8 cellular contexts compared by ENCODE assay signal in genomic region chr22:24432059-24432853, GRCh38. TPM values are rescaled to one million over a fixed set of nuclear protein-coding genes. Genes with fewer than 3 reads are reported as not detected.
DNase-seq lines count a peak whose midpoint lies in the region; ATAC-seq and TF ChIP-seq lines count a peak whose summit lies in the region.

No MANE protein-coding gene starts in this region.

- peak overlapping the region; percentile 23 for H3K27ac ChIP-seq in psoas muscle

- H3K27ac Mint-ChIP-seq in T-cell (peak overlapping the region; percentile 82 to 95), nephron progenitor cell (no peak overlapping the region)

- no peaks in the 10 kb centered on the region for H3K4me1 ChIP-seq in psoas muscle

- DNase-seq in EH (ENCODE audit: low read depth): peak; percentile 53
- peak in 1 of 34 experiments; percentile 27 for DNase-seq in T-cell
- DNase-seq in fibroblast of the aortic adventitia (ENCODE audit: low read depth): peak; percentile 83
- peak in 1 of 2 donors; percentile 77 for DNase-seq in psoas muscle
- DNase-seq in NCI-H1417 (lab: John Stamatoyannopoulos, UW): no peak
- DNase-seq in HuH-7 (ENCODE audit: low spot score): no peak
- no peak for DNase-seq in nephron progenitor cell

- H3K4me3 Mint-ChIP-seq in T-cell (peak overlapping the region in 1 of 3 donors; percentile 90), nephron progenitor cell (no peak overlapping the region)

- H3K36me3 Mint-ChIP-seq in T-cell: no peaks in the 10 kb centered on the region
- no peaks in the 10 kb centered on the region for H3K36me3 Mint-ChIP-seq in nephron progenitor cell (ENCODE audit: low read depth)

- POLR2A ChIA-PET in T-cell (lab: Charles Lee): no interaction called here

- H3K27me3 ChIP-seq in psoas muscle (ENCODE audit: insufficient read depth in 3 of 3, low read length in 2 of 3): no peaks in the 10 kb centered on the region

- ATAC-seq in T-cell (replicated peaks in 1 of 4): no peak
- ATAC-seq in psoas muscle: peak in 3 of 4 donors; percentile 12 to 43 (median 21)
- no peak for ATAC-seq in HG03139 (IDR thresholded peaks at IDR 0.05; ENCODE audit: unreplicated experiment)

- H3K4me1 Mint-ChIP-seq in T-cell: peaks cover 91 to 95% (median 94%) of the 10 kb centered on the region in 3 donors
- H3K4me1 Mint-ChIP-seq in nephron progenitor cell: peaks cover 35% of the 10 kb centered on the region

- no peaks in the 10 kb centered on the region for H3K9me3 Mint-ChIP-seq in T-cell
- no peaks in the 10 kb centered on the region for H3K9me3 Mint-ChIP-seq in nephron progenitor cell

- WGBS in psoas muscle, 3 donors: 31 to 54% (median 44%) methylated on average over 17 of the region's 17 CpGs

- CTCF ChIA-PET in T-cell (lab: Charles Lee): interaction anchor here in 1 of 2 donors (0.6 kb wide), 1 partner anchor 10 kb away, joined by 3 read pairs; no protein-coding TSS in a partner anchor

- intact Hi-C loops in psoas muscle (cut with DNase I): no loop called here

- no peaks in the 10 kb centered on the region for H3K9me3 ChIP-seq in psoas muscle

- H3K4me3 ChIP-seq in fibroblast of the aortic adventitia (ENCODE audit: low read depth, low read length) (no peak overlapping the region), psoas muscle (no peak overlapping the region)

- H3K36me3 ChIP-seq in psoas muscle (ENCODE audit: insufficient read depth in 1 of 2, low read depth in 1 of 2): no peaks in the 10 kb centered on the region

- H3K27me3 Mint-ChIP-seq in T-cell: no peaks in the 10 kb centered on the region
- peaks cover 14% of the 10 kb centered on the region for H3K27me3 Mint-ChIP-seq in nephron progenitor cell (ENCODE audit: low read depth, poor library complexity)

- TF ChIP-seq CTCF in fibroblast of the aortic adventitia (IDR thresholded peaks at IDR 0.05; ENCODE audit: insufficient read depth, low read length) (no peak), psoas muscle (IDR thresholded peaks at IDR 0.05) (no peak), nephron progenitor cell (IDR thresholded peaks at IDR 0.05) (no peak)

RNA-seq across cellular contexts. Expression of gene ADORA2A, which starts 4.9 kb away (rescaled TPM):
- 10 to 100 TPM; 29.1 to 35.1 (median 30.1) TPM for total RNA-seq in T-cell
- 0.45 and 0.74 TPM in 2 replicates for total RNA-seq in fibroblast of the aortic adventitia (ENCODE audit: low replicate concordance)
- total RNA-seq in psoas muscle: 1 to 10 TPM in 3 of 4 donors, under 1 TPM in 1; 0.97 to 2.4 (median 1.6) TPM
- 1 to 10 TPM in 2 of 3 donors, under 1 TPM in 1; 0.97 to 1.7 (median 1.7) TPM for polyA plus RNA-seq in psoas muscle

Comparison
In these comparisons a context has a peak if more than half of its experiments do, and no peak if none do; other contexts are left out.
1. DNase-seq: peak in EH (single experiment) and fibroblast of the aortic adventitia (single experiment); none in NCI-H1417 (0 of 3), HuH-7 (single experiment) and nephron progenitor cell (single experiment).
2. ATAC-seq: peak in psoas muscle (3 of 4); none in T-cell (0 of 4) and HG03139 (single experiment).
3. RNA of gene ADORA2A, which starts 4.9 kb away (total RNA-seq): 29.1 to 35.1 TPM in T-cell; 0.97 to 2.4 TPM in psoas muscle and 0.45 to 0.74 TPM in fibroblast of the aortic adventitia; every median in the first group is over 4 times any median in the second.